Comparison of ENCODE assay signal across 11 cellular contexts in genomic region chr7:50666124-50666496, GRCh38.
"Had no signal": no experiment of that assay in that cellular context is flagged by ENCODE, and none has a peak within 500 bp of the region (broad histone marks: within the 10 kb centered on the region; RNA-seq: fewer than 3 reads in every experiment).

No MANE protein-coding gene starts in this region.

- H3K36me3 Mint-ChIP-seq: naive B cell had no signal

- H3K27ac ChIP-seq: neutrophil, parathyroid adenoma had no signal

- H3K4me1 ChIP-seq: parathyroid adenoma had no signal

- DNase-seq: activated CD8-positive, alpha-beta memory T cell treated with anti-CD3 and anti-CD28 coated beads, Interleukin-2, amount 10 ng/mL, durations not matched to agents 7 days and 5 days; activated T-cell treated with anti-CD3 and anti-CD28 coated beads, Interleukin-2, amount 50 U/mL, for 24 hours; adrenal gland; naive B cell; spleen; stimulated activated naive CD8-positive, alpha-beta T cell treated with anti-CD3 and anti-CD28 coated beads, Interleukin-15, amount 100 ng/mL, for 72 hours; SW 1271 had no signal

- ATAC-seq: activated CD4-positive, CD25-positive, alpha-beta regulatory T cell treated with anti-CD3 and anti-CD28 coated beads, Interleukin-2, amount 50 U/mL, for 24 hours; activated CD8-positive, alpha-beta memory T cell treated with anti-CD3 and anti-CD28 coated beads, Interleukin-2, amount 10 ng/mL, durations not matched to agents 7 days and 5 days; stimulated activated naive CD8-positive, alpha-beta T cell treated with anti-CD3 and anti-CD28 coated beads, Interleukin-15, amount 100 ng/mL, for 72 hours had no signal

- H3K9me3 ChIP-seq: adrenal gland, neutrophil, spleen had no signal

- H3K4me3 ChIP-seq: adrenal gland, spleen had no signal

- H3K9me3 Mint-ChIP-seq: activated naive CD4-positive, alpha-beta T cell treated with anti-CD3 and anti-CD28 coated beads, Interleukin-2, amount 50 U/mL, for 24 hours; activated T-cell treated with anti-CD3 and anti-CD28 coated beads, Interleukin-2, amount 50 U/mL, for 24 hours; stimulated activated naive CD8-positive, alpha-beta T cell treated with anti-CD3 and anti-CD28 coated beads, Interleukin-15, amount 100 ng/mL, for 72 hours had no signal

- H3K27ac Mint-ChIP-seq: activated naive CD4-positive, alpha-beta T cell treated with anti-CD3 and anti-CD28 coated beads, Interleukin-2, amount 50 U/mL, for 24 hours; activated T-cell treated with anti-CD3 and anti-CD28 coated beads, Interleukin-2, amount 50 U/mL, for 24 hours; stimulated activated naive CD8-positive, alpha-beta T cell treated with anti-CD3 and anti-CD28 coated beads, Interleukin-15, amount 100 ng/mL, for 72 hours had no signal

- H3K27me3 ChIP-seq: adrenal gland, neutrophil, spleen had no signal

- H3K4me3 Mint-ChIP-seq: activated CD8-positive, alpha-beta memory T cell treated with anti-CD3 and anti-CD28 coated beads, Interleukin-2, amount 10 ng/mL, durations not matched to agents 7 days and 5 days; activated naive CD4-positive, alpha-beta T cell treated with anti-CD3 and anti-CD28 coated beads, Interleukin-2, amount 50 U/mL, for 24 hours; activated T-cell treated with anti-CD3 and anti-CD28 coated beads, Interleukin-2, amount 50 U/mL, for 24 hours; stimulated activated naive CD8-positive, alpha-beta T cell treated with anti-CD3 and anti-CD28 coated beads, Interleukin-15, amount 100 ng/mL, for 72 hours had no signal

- H3K27me3 Mint-ChIP-seq: activated naive CD4-positive, alpha-beta T cell treated with anti-CD3 and anti-CD28 coated beads, Interleukin-2, amount 50 U/mL, for 24 hours; stimulated activated naive CD8-positive, alpha-beta T cell treated with anti-CD3 and anti-CD28 coated beads, Interleukin-15, amount 100 ng/mL, for 72 hours had no signal
